1 cellular context compared by ENCODE assay signal in the genomic region with DNA sequence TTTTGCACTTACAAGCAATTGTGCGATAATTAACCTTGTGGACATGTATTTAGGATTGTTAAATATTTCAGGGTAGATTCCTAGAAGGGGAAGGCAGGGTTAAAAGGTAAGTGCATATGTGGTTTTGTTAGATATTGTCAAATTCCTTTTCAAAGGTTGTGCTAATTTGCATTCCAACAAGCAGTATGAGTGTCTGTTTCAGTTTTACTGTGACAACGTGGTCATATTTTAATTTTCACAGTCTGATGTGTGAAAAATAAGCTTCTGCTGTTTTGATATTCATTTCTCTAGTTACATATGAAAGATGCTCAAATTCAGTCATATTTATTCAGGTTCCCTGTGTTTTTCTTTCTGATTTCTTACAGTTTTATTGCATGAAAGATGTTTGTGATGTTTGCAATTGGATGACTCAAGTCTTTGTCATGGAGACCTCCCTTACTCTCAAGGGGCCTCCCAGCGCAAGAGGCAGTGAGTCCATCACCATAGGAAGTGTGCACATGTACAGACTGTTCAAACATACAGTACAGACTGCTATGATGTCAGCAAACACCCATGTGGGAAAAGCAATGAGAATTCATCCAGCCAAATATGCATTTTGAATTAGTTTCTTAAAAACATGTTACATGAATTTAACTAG.
TF ChIP-seq lines count a peak whose summit lies in the region.

No MANE protein-coding gene starts in this region.

TF ChIP-seq in GM23338, 12 proteins besides CTCF, POLR2A, EP300 and RAD21 (continued from another document):
- TF ChIP-seq ZNF462 (CRISPR knock-in tag; IDR thresholded peaks at IDR 0.05): no peak
